Comparison of ENCODE assay signal across 8 cellular contexts in the genomic region with DNA sequence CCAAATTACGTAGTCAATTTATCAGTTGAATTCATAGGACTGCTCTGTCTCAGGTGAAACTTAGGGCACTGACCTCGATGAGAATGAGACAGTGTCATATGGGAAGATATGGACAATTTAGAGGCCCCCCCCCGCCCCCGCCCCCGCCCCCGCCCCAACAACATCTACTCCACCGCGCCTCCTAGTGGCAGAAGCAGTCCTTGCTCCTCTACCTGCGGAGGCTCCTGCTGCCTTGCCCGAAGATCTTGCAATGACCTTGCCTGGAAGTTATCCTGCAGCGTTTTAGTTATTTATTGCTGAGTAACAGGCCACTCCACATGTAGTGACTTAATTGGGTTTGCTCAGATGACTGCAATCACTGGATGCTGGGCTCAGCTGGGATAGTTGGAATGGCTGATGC. TPM values are rescaled to one million over a fixed set of nuclear protein-coding genes. Genes with fewer than 3 reads are reported as not detected.
DNase-seq lines count a peak whose midpoint lies in the region; ATAC-seq and TF ChIP-seq lines count a peak whose summit lies in the region.

No MANE protein-coding gene starts in this region.

- H3K23ac ChIP-seq in neuronal stem cell (ENCODE audit: low read depth, low read length, poor library complexity), result no peak overlapping the region

- no peak overlapping the region for H2BK5ac ChIP-seq in neuronal stem cell (ENCODE audit: low read length)

- H3K36me3 ChIP-seq in OCI-LY7 (ENCODE audit: insufficient read depth, low read length) (no peaks in the 10 kb centered on the region), hepatocyte (replicated peaks; ENCODE audit: insufficient read depth, low read depth) (no peaks in the 10 kb centered on the region), neuronal stem cell (replicated peaks in 1 of 2; ENCODE audit: control insufficient read depth in 2 of 2, insufficient read depth in 2 of 2, low read length in 2 of 2) (peaks cover 20 to 33% of the 10 kb centered on the region in 2 donors)

- H3K79me1 ChIP-seq in neuronal stem cell (ENCODE audit: low read depth, low read length), result no peaks in the 10 kb centered on the region

- H3K14ac ChIP-seq in neuronal stem cell (ENCODE audit: low read length), result no peak overlapping the region

- WGBS in hepatocyte (ENCODE audit: low lambda C conversion rate, missing lambda C conversion rate), result 24% methylated on average over 11 of the region's 11 CpGs
- WGBS in neuronal stem cell (ENCODE audit: extremely low coverage in 2 of 2, insufficient read length in 2 of 2, insufficient replicate concordance in 1 of 2), 2 donors, result no CpG with 5 or more reads among the region's 11 CpGs

- H3K9me2 ChIP-seq in OCI-LY7 (ENCODE audit: insufficient read depth, low read length) (no peaks in the 10 kb centered on the region), hepatocyte (replicated peaks; ENCODE audit: insufficient read depth) (no peaks in the 10 kb centered on the region)

- TF ChIP-seq CTCF in OCI-LY7 (conservative IDR thresholded peaks at IDR 0.05; ENCODE audit: low read length) (peak; percentile 48), hepatocyte (IDR thresholded peaks at IDR 0.05; ENCODE audit: poor library complexity) (peak; percentile 60)

- H3K9ac ChIP-seq in neuronal stem cell (ENCODE audit: low read depth, low read length, poor library complexity), result no peak overlapping the region

- no peak overlapping the region for H4K91ac ChIP-seq in neuronal stem cell (ENCODE audit: low read depth, low read length, poor library complexity)

- H3K4me1 ChIP-seq in OCI-LY7 (ENCODE audit: insufficient read depth, low read length, poor library complexity, severe bottlenecking), result no peaks in the 10 kb centered on the region
- no peaks in the 10 kb centered on the region for H3K4me1 ChIP-seq in hepatocyte (ENCODE audit: insufficient read depth)
- H3K4me1 ChIP-seq in neuronal stem cell (ENCODE audit: control insufficient read depth in 2 of 2, insufficient read depth in 1 of 2, low read depth in 1 of 2, low read length in 2 of 2), result peaks cover 2 to 3% of the 10 kb centered on the region in 2 donors

- no peak overlapping the region for H3K18ac ChIP-seq in neuronal stem cell (ENCODE audit: low read length)

- H3K4me3 ChIP-seq in OCI-LY7 (ENCODE audit: low read depth, low read length, poor library complexity, severe bottlenecking), result no peak overlapping the region
- H3K4me3 ChIP-seq in hepatocyte, result no peak overlapping the region
- no peak overlapping the region for H3K4me3 ChIP-seq in neuronal stem cell (ENCODE audit: low read length in 2 of 2)

- H3K79me2 ChIP-seq in OCI-LY7 (ENCODE audit: insufficient read depth, low read depth, low read length), result no peaks in the 10 kb centered on the region
- H3K79me2 ChIP-seq in hepatocyte, result no peaks in the 10 kb centered on the region

- CTCF ChIA-PET in OCI-LY7 (lab: Charles Lee; ENCODE audit: unreplicated experiment), result interaction anchor here (0.6 kb wide), 1 partner anchor 163 kb away, joined by 3 read pairs; no protein-coding TSS in a partner anchor

- H4K8ac ChIP-seq in neuronal stem cell (ENCODE audit: low read depth, low read length), result no peak overlapping the region

- DNase-seq in EH (ENCODE audit: low read depth) (peak; percentile 61), OCI-LY7 (ENCODE audit: low spot score) (peak; percentile 21), hepatocyte (ENCODE audit: low spot score) (peak; percentile 80), neuronal stem cell (ENCODE audit: low spot score) (no peak), putamen (ENCODE audit: low spot score) (no peak)
- peak; percentile 58 for DNase-seq in activated naive CD4-positive, alpha-beta T cell treated with Interleukin-2 at 50 U/mL for 16 hours
- peak; percentile 40 for DNase-seq in stimulated activated CD8-positive, alpha-beta memory T cell treated with anti-CD3 and anti-CD28 coated beads, Interleukin-4, amount 100 ng/mL, for 24 hours (ENCODE audit: low read depth)

- POLR2A ChIA-PET in OCI-LY7 (lab: Charles Lee), result no interaction called here

- H2BK120ac ChIP-seq in neuronal stem cell (ENCODE audit: low read depth, low read length), result no peak overlapping the region

- H2AFZ ChIP-seq in OCI-LY7 (ENCODE audit: low read length) (no peak overlapping the region), hepatocyte (no peak overlapping the region), neuronal stem cell (ENCODE audit: low read length) (no peak overlapping the region)

- no peaks in the 10 kb centered on the region for H4K20me1 ChIP-seq in OCI-LY7 (ENCODE audit: insufficient read depth, low read length)
- no peaks in the 10 kb centered on the region for H4K20me1 ChIP-seq in hepatocyte (ENCODE audit: insufficient read depth, poor library complexity, severe bottlenecking)

- H3K9me3 ChIP-seq in OCI-LY7 (ENCODE audit: low read length) (no peaks in the 10 kb centered on the region), hepatocyte (ENCODE audit: low read depth) (no peaks in the 10 kb centered on the region), neuronal stem cell (replicated peaks in 1 of 2; ENCODE audit: control insufficient read depth in 2 of 2, insufficient read depth in 1 of 2, low read depth in 1 of 2, low read length in 2 of 2) (peaks cover 0 to 2% of the 10 kb centered on the region in 2 donors)

- H3K27me3 ChIP-seq in hepatocyte (no peaks in the 10 kb centered on the region), neuronal stem cell (ENCODE audit: control insufficient read depth in 3 of 3, insufficient read depth in 3 of 3, low read depth in 1 of 3, low read length in 3 of 3) (no peaks in the 10 kb centered on the region)

- H2BK15ac ChIP-seq in neuronal stem cell (ENCODE audit: low read length), result no peak overlapping the region

- no TSS peak for BruUV-seq in OCI-LY7 (replicated peaks; lab: Mats Ljungman, UMichigan)

- H3K4me2 ChIP-seq in OCI-LY7 (ENCODE audit: low read length) (no peak overlapping the region), hepatocyte (no peak overlapping the region), neuronal stem cell (ENCODE audit: insufficient read depth, low read length, poor library complexity, severe bottlenecking) (no peak overlapping the region)

- H2BK12ac ChIP-seq in neuronal stem cell (ENCODE audit: low read length), result no peak overlapping the region

- no peak for ATAC-seq in HG02884 (IDR thresholded peaks at IDR 0.05; ENCODE audit: unreplicated experiment)

- intact Hi-C loops in OCI-LY7 (cut with micrococcal nuclease; ENCODE audit: unreplicated experiment), result no loop called here

- no peak overlapping the region for H3K4ac ChIP-seq in neuronal stem cell (ENCODE audit: low read length)

- H3K27ac ChIP-seq in OCI-LY7 (ENCODE audit: low read depth, low read length, poor library complexity, severe bottlenecking) (no peak overlapping the region), hepatocyte (no peak overlapping the region), neuronal stem cell (replicated peaks; ENCODE audit: low read length) (no peak overlapping the region)

- no peak overlapping the region for H2AK5ac ChIP-seq in neuronal stem cell (ENCODE audit: low read depth, low read length)

RNA-seq across cellular contexts. Expression of a gene that starts 15.1 kb away (rescaled TPM):
- 0.33 TPM in 1 of 2 replicates, not detected in the other for total RNA-seq in OCI-LY7 (2014; rRNA removed; shearing (Covaris generic))
- not detected in 2 replicates for total RNA-seq in OCI-LY7 (2022)
- 709 and 805 TPM in 2 replicates for total RNA-seq in hepatocyte
- polyA plus RNA-seq in hepatocyte, result 479 and 492 TPM in 2 replicates
- 246 TPM for polyA plus RNA-seq in neuronal stem cell (2013, experiment 1 of 2)
- 246 TPM for polyA plus RNA-seq in neuronal stem cell (2013, experiment 2 of 2)

RNA-seq across cellular contexts. Expression of a gene that starts 51.5 kb away (rescaled TPM):
- 13.5 and 14.3 TPM in 2 replicates for total RNA-seq in OCI-LY7 (2014; rRNA removed; shearing (Covaris generic))
- total RNA-seq in OCI-LY7 (2022) (49.9 and 57.3 TPM in 2 replicates), hepatocyte (5.2 and 7.3 TPM in 2 replicates)
- polyA plus RNA-seq in hepatocyte, result 6.3 and 8.9 TPM in 2 replicates
- polyA plus RNA-seq in neuronal stem cell (2013, experiment 1 of 2), result 10.9 TPM
- 11.1 TPM for polyA plus RNA-seq in neuronal stem cell (2013, experiment 2 of 2)

Comparison
In these comparisons a context has a peak if more than half of its experiments do, and no peak if none do; other contexts are left out.
1. DNase-seq: peak in EH (single experiment), OCI-LY7 (single experiment), activated naive CD4-positive, alpha-beta T cell treated with Interleukin-2 at 50 U/mL for 16 hours (single experiment), hepatocyte (single experiment) and stimulated activated CD8-positive, alpha-beta memory T cell treated with anti-CD3 and anti-CD28 coated beads, Interleukin-4, amount 100 ng/mL, for 24 hours (single experiment); none in neuronal stem cell (single experiment) and putamen (single experiment).
2. RNA of a gene that starts 15.1 kb away (total RNA-seq): 709 to 805 TPM in hepatocyte; 0.33 TPM in OCI-LY7; every median in the first group is over 100 times any median in the second.